In genomic region chr12:114916124-114916523, GRCh38 we compare ENCODE assay signal across 1 cellular context.
TF ChIP-seq lines count a peak whose summit lies in the region.

No MANE protein-coding gene starts in this region.

TF ChIP-seq in GM23338, 12 proteins besides CTCF, POLR2A, EP300 and RAD21 (continued from another document):
- TF ChIP-seq ZNF462 (CRISPR knock-in tag; IDR thresholded peaks at IDR 0.05) (no peak), NANOG (IDR thresholded peaks at IDR 0.05; ENCODE audit: borderline replicate concordance) (no peak), ZNF114 (CRISPR knock-in tag; IDR thresholded peaks at IDR 0.05) (no peak), STAT1 (IDR thresholded peaks at IDR 0.05; ENCODE audit: unreplicated experiment) (no peak)
